In the genomic region with DNA sequence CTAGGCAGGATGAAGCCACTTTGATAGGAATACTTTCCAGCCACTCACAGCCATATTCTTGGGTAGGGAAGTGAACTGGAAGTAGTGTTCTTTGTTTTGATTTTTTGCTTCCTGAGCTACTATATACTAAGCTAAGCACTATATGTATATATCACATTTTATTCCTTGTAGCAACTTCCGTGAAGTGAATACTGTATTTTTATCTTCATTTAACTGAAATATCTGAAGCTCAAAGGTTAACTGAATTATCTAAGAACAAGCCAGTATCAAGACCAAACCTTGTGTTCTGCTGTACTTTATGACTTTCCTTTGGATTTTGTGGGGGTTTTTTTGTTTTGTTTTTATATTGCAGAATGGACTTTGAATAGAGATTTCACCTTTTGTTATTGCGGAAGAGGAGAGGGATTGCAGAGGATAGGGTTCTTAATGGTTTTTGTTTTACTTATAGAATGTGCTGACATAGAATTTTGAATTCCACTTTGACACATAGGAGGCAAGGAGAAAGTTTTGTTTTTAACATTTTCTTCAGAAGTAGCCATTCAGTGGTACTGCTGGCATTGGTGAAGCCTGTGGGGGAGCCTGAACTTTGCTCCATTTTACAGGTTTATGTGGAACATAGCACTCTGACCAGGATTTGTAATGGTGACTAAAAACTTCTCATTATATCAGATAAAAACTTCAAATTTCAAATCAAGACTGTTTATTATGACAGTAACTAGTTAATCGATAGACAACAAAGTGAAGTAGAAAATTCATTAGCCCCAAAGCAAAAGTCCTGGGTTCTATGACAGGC, we compare ENCODE assay signal across 1 cellular context.
TF ChIP-seq lines count a peak whose summit lies in the region.

No MANE protein-coding gene starts in this region.

TF ChIP-seq in HepG2, 621 proteins besides CTCF, POLR2A, EP300 and RAD21:
- TF ChIP-seq MAFK (conservative IDR thresholded peaks at IDR 0.05 in 1 of 2, IDR thresholded peaks at IDR 0.05 in 1 of 2; ENCODE audit: low read length in 2 of 2), result peak; percentile 58 to 64
- TF ChIP-seq ZNF713 (CRISPR knock-in tag; IDR thresholded peaks at IDR 0.05), result no peak
- TF ChIP-seq MAFF (IDR thresholded peaks at IDR 0.05; ENCODE audit: low read depth, low read length), result peak; percentile 50; the same call in 1 of the 2 replicates
- no peak for TF ChIP-seq ASH2L (IDR thresholded peaks at IDR 0.05; ENCODE audit: insufficient read length, low read depth, low read length)
- TF ChIP-seq PHB2 (IDR thresholded peaks at IDR 0.05; ENCODE audit: partially characterized antibody), result no peak
TF ChIP-seq in HepG2: peak in this region for 2.
